Comparison of ENCODE assay signal across 8 cellular contexts in the genomic region with DNA sequence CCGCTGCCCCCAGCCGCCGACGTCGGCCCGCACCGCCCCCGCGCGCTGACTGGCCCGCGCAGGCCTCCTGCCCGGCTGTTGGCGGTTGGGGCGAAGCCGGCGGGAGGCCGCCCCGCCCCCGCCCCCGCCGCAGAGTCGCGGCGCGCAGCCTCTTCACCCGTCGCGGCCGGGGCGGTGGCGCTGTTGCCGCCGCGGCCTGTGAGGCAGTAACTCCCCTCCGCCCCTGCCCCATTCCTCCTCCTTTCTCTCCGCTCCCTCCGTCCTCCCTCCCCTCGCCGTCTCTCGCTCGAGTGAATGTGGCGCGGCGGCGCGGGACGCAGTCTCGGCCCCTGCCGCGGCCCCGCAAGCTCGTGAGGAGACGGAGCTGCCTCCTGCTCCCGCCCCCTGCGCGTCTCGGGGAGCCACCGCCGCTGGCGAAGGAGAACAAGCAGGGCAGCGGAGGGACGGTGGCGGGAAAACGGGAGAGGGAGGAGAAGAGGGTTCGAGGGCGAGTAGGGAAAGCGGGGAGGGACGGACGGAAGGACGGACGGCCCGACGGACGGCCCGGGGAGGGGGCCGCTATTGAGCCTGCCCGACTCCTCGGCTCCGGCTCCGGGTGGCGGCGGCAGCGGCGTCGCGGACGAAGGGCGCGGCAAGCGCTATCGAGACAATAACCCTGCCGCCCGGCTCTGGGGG. TPM values are rescaled to one million over a fixed set of nuclear protein-coding genes. Genes with fewer than 3 reads are reported as not detected.
DNase-seq lines count a peak whose midpoint lies in the region; ATAC-seq and TF ChIP-seq lines count a peak whose summit lies in the region.

No MANE protein-coding gene starts in this region.

- peak overlapping the region; percentile 89 for H3K4me3 ChIP-seq in BLaER1
- H3K4me3 ChIP-seq in liver (ENCODE audit: low read depth in 1 of 3, low read length in 3 of 3): peak overlapping the region; percentile 63 to 94 (median 86)

- no peak for TF ChIP-seq CTCF in liver (IDR thresholded peaks at IDR 0.05; ENCODE audit: low read depth, low read length, missing input control)

- WGBS in liver: under 1% methylated on average over 94 of the region's 94 CpGs

- peak; percentile 55 to 87 for DNase-seq in NCI-H446 (lab: John Stamatoyannopoulos, UW)
- peak; percentile 71 to 77 for DNase-seq in activated CD4-positive, alpha-beta T cell treated with anti-CD3 and anti-CD28 coated beads for 4 hours
- DNase-seq in dedifferentiated amniotic fluid mesenchymal stem cell (ENCODE audit: extremely low spot score): peak; percentile 85
- peak; percentile 75 for DNase-seq in stimulated activated CD4-positive, alpha-beta T cell treated with anti-CD3 and anti-CD28 coated beads, Interleukin-4, amount 100 ng/mL, for 1 hour

- peak overlapping the region; percentile 90 for H3K4me2 ChIP-seq in BLaER1

- no peaks in the 10 kb centered on the region for H3K9me3 ChIP-seq in BLaER1
- no peaks in the 10 kb centered on the region for H3K9me3 ChIP-seq in liver (ENCODE audit: control insufficient read depth in 4 of 4, low read length in 3 of 4)

- H3K27ac ChIP-seq in BLaER1 (peak overlapping the region; percentile 99), liver (ENCODE audit: low read depth in 1 of 2, low read length in 2 of 2) (peak overlapping the region; percentile 99 to 100)

- peaks cover 28% of the 10 kb centered on the region for H3K4me1 ChIP-seq in BLaER1
- H3K4me1 ChIP-seq in liver (ENCODE audit: control insufficient read depth in 4 of 4, insufficient read depth in 4 of 4, low read length in 3 of 4): peaks cover 5 to 31% (median 11%) of the 10 kb centered on the region in 4 donors

- H3K27me3 ChIP-seq in BLaER1 (no peaks in the 10 kb centered on the region), liver (ENCODE audit: control insufficient read depth in 4 of 4, insufficient read depth in 4 of 4, low read length in 3 of 4) (no peaks in the 10 kb centered on the region)

- peak; percentile 68 for ATAC-seq in GM19035 (IDR thresholded peaks at IDR 0.05; ENCODE audit: unreplicated experiment)
- ATAC-seq in HG03280 (IDR thresholded peaks at IDR 0.05; ENCODE audit: unreplicated experiment): peak; percentile 68

- H3K36me3 ChIP-seq in BLaER1: peaks cover 13% of the 10 kb centered on the region; the same call in 1 of the 2 replicates
- no peaks in the 10 kb centered on the region for H3K36me3 ChIP-seq in liver (ENCODE audit: control insufficient read depth in 4 of 4, insufficient read depth in 3 of 4, low read depth in 1 of 4, low read length in 3 of 4)

- H4K20me1 ChIP-seq in BLaER1: peaks cover 37% of the 10 kb centered on the region

- TF ChIP-seq RAD21 in liver (IDR thresholded peaks at IDR 0.05): peak in 1 of 2 donors; percentile 24

- H3K9ac ChIP-seq in BLaER1: peak overlapping the region; percentile 99
- H3K9ac ChIP-seq in liver (ENCODE audit: low read depth in 1 of 2, low read length in 2 of 2): peak overlapping the region in 1 of 2 donors; percentile 91

TF ChIP-seq in liver, 16 proteins besides CTCF, POLR2A, EP300 and RAD21:
- TF ChIP-seq RXRA (IDR thresholded peaks at IDR 0.05): no peak
- TF ChIP-seq, protein P1, sequence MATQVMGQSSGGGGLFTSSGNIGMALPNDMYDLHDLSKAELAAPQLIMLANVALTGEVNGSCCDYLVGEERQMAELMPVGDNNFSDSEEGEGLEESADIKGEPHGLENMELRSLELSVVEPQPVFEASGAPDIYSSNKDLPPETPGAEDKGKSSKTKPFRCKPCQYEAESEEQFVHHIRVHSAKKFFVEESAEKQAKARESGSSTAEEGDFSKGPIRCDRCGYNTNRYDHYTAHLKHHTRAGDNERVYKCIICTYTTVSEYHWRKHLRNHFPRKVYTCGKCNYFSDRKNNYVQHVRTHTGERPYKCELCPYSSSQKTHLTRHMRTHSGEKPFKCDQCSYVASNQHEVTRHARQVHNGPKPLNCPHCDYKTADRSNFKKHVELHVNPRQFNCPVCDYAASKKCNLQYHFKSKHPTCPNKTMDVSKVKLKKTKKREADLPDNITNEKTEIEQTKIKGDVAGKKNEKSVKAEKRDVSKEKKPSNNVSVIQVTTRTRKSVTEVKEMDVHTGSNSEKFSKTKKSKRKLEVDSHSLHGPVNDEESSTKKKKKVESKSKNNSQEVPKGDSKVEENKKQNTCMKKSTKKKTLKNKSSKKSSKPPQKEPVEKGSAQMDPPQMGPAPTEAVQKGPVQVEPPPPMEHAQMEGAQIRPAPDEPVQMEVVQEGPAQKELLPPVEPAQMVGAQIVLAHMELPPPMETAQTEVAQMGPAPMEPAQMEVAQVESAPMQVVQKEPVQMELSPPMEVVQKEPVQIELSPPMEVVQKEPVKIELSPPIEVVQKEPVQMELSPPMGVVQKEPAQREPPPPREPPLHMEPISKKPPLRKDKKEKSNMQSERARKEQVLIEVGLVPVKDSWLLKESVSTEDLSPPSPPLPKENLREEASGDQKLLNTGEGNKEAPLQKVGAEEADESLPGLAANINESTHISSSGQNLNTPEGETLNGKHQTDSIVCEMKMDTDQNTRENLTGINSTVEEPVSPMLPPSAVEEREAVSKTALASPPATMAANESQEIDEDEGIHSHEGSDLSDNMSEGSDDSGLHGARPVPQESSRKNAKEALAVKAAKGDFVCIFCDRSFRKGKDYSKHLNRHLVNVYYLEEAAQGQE (IDR thresholded peaks at IDR 0.05): peak; percentile 60

RNA-seq across cellular contexts. Expression of a gene that starts 0.6 kb away (rescaled TPM):
- 10 to 100 TPM; 44.3 to 54.9 TPM for total RNA-seq in liver
- polyA plus RNA-seq in liver: 10 to 100 TPM in 1 of 2 donors, 1 to 10 TPM in 1; 9.7 to 20.7 TPM

Comparison
In these comparisons a context has a peak if more than half of its experiments do, and no peak if none do; other contexts are left out.
1. Peak in every context shown above with its lines: DNase-seq, ATAC-seq, H3K4me3 ChIP-seq and H3K27ac ChIP-seq.